11 cellular contexts compared by ENCODE assay signal in genomic region chr4:105765690-105766407, GRCh38. TPM values are rescaled to one million over a fixed set of nuclear protein-coding genes. Genes with fewer than 3 reads are reported as not detected.
A peak's percentile ranks its signal among the peaks of the same experiment; 100 is the strongest.
DNase-seq lines count a peak whose midpoint lies in the region; ATAC-seq and TF ChIP-seq lines count a peak whose summit lies in the region.
"Had no signal": no experiment of that assay in that cellular context is flagged by ENCODE, and none has a peak within 500 bp of the region (broad histone marks: within the 10 kb centered on the region; RNA-seq: fewer than 3 reads in every experiment).

No MANE protein-coding gene starts in this region.

- peak overlapping the region; percentile 28 for H3K27ac ChIP-seq in smooth muscle cell (ENCODE audit: low read depth)
- H3K27ac ChIP-seq: 22Rv1, gastroesophageal sphincter, parathyroid adenoma had no signal

- H2AFZ ChIP-seq in smooth muscle cell (ENCODE audit: low read depth): no peak overlapping the region
- H2AFZ ChIP-seq: parathyroid adenoma had no signal

- in situ Hi-C loops in SK-MEL-5 (cut with HindIII; ENCODE audit: low pct_unique_long_range_greater_than_20kb, low sequenced_read_pairs): no loop called here

- DNase-seq in DMS 273 (lab: John Stamatoyannopoulos, UW; ENCODE audit: unreplicated experiment) (peak; percentile 1), DMS 273 treated with DMSO at 0.1 percent for 48 hours (lab: John Stamatoyannopoulos, UW) (no peak), SK-MEL-5 (ENCODE audit: low read depth, low spot score) (peak; percentile 21), fibroblast of the conjunctiva (ENCODE audit: low read depth) (peak; percentile 56), smooth muscle cell (lab: John Stamatoyannopoulos, UW; ENCODE audit: unreplicated experiment) (no peak), GOT3 (lab: John Stamatoyannopoulos, UW) (no peak)

- no peaks in the 10 kb centered on the region for H4K20me1 ChIP-seq in smooth muscle cell (ENCODE audit: low read depth)

- no peaks in the 10 kb centered on the region for H3K79me2 ChIP-seq in smooth muscle cell (ENCODE audit: low read depth)
- H3K79me2 ChIP-seq: parathyroid adenoma had no signal

- 76% methylated on average over 6 of the region's 6 CpGs for WGBS in smooth muscle cell (ENCODE audit: low lambda C conversion rate)

- TF ChIP-seq CTCF in smooth muscle cell (IDR thresholded peaks at IDR 0.05; ENCODE audit: borderline replicate concordance, insufficient read depth, poor library complexity, severe bottlenecking): no peak

- no peak overlapping the region for H3K4me3 ChIP-seq in smooth muscle cell
- H3K4me3 ChIP-seq: gastroesophageal sphincter had no signal

- no peaks in the 10 kb centered on the region for H3K27me3 ChIP-seq in smooth muscle cell (ENCODE audit: low read depth)
- H3K27me3 ChIP-seq: gastroesophageal sphincter had no signal

- no peak overlapping the region for H3K4me2 ChIP-seq in smooth muscle cell

- H3K9ac ChIP-seq in smooth muscle cell (ENCODE audit: low read depth): no peak overlapping the region
- H3K9ac ChIP-seq: parathyroid adenoma had no signal

- ATAC-seq in HG03025 (IDR thresholded peaks at IDR 0.05; ENCODE audit: low FRiP score, unreplicated experiment): no peak
- ATAC-seq in GM21381 (IDR thresholded peaks at IDR 0.05; ENCODE audit: unreplicated experiment): no peak
- ATAC-seq: gastroesophageal sphincter had no signal

- no peaks in the 10 kb centered on the region for H3K36me3 ChIP-seq in smooth muscle cell (ENCODE audit: low read depth)
- H3K36me3 ChIP-seq: gastroesophageal sphincter had no signal

- H3F3A ChIP-seq in smooth muscle cell (ENCODE audit: low read depth): peaks cover 5% of the 10 kb centered on the region

- H3K9me3 ChIP-seq in smooth muscle cell (replicated peaks; ENCODE audit: low read depth): no peaks in the 10 kb centered on the region

- H3K4me1 ChIP-seq in smooth muscle cell (ENCODE audit: low read depth): no peaks in the 10 kb centered on the region
- H3K4me1 ChIP-seq: parathyroid adenoma had no signal

RNA-seq across cellular contexts. Expression of gene GSTCD, which starts 57.3 kb away (rescaled TPM):
- 11.5 and 12.2 TPM in 2 replicates for total RNA-seq in SK-MEL-5 (2014; rRNA removed; shearing (Covaris generic))
- polyA plus RNA-seq in SK-MEL-5 (2015; cell fraction: cytosol; rRNA removed): 7.6 and 13.3 TPM in 2 replicates
- polyA plus RNA-seq in SK-MEL-5 (2015; cell fraction: nucleus; rRNA removed): 5.5 and 11.4 TPM in 2 replicates
- total RNA-seq in smooth muscle cell: 10.5 and 22.3 TPM in 2 replicates
- 4.2 and 5.6 TPM in 2 replicates for polyA plus RNA-seq in smooth muscle cell

RNA-seq across cellular contexts. Expression of gene INTS12, which starts 57.4 kb away (rescaled TPM):
- total RNA-seq in SK-MEL-5 (2014; rRNA removed; shearing (Covaris generic)): 15.2 and 23.2 TPM in 2 replicates
- 19.5 and 20.4 TPM in 2 replicates for polyA plus RNA-seq in SK-MEL-5 (2015; cell fraction: cytosol; rRNA removed)
- 21.2 and 59.0 TPM in 2 replicates for polyA plus RNA-seq in SK-MEL-5 (2015; cell fraction: nucleus; rRNA removed)
- total RNA-seq in smooth muscle cell: 19.1 and 29.6 TPM in 2 replicates
- polyA plus RNA-seq in smooth muscle cell: 23.6 and 27.9 TPM in 2 replicates

Comparison
In these comparisons a context has a peak if more than half of its experiments do, and no peak if none do; other contexts are left out.
1. DNase-seq: peak in DMS 273 (single experiment), SK-MEL-5 (single experiment) and fibroblast of the conjunctiva (single experiment); none in DMS 273 treated with DMSO at 0.1 percent for 48 hours (single experiment), smooth muscle cell (single experiment) and GOT3 (single experiment).